Comparison of ENCODE assay signal across 11 cellular contexts in genomic region chr5:22058620-22059019, GRCh38.
"Had no signal": no experiment of that assay in that cellular context is flagged by ENCODE, and none has a peak within 500 bp of the region (broad histone marks: within the 10 kb centered on the region; RNA-seq: fewer than 3 reads in every experiment).

No MANE protein-coding gene starts in this region.

- H3K4me2 ChIP-seq: GM23338 had no signal

- H3K4me3 ChIP-seq: GM23248, GM23338, HAP-1 had no signal

- ATAC-seq: GM23338, HCT116 had no signal

- DNase-seq: GM23248, GOT3, H7, H9, HCEC 1CT, HFFc6 had no signal

- H3K36me3 ChIP-seq: HAP-1 had no signal

- FAIRE-seq: H1, H54 had no signal

- H3K27ac ChIP-seq: GM23248 had no signal

- H3K9me3 ChIP-seq: HAP-1 had no signal

- H2AFZ ChIP-seq: GM23248, GM23338 had no signal

- H3K9ac ChIP-seq: GM23248 had no signal
